Comparison of ENCODE assay signal across 8 cellular contexts in the genomic region with DNA sequence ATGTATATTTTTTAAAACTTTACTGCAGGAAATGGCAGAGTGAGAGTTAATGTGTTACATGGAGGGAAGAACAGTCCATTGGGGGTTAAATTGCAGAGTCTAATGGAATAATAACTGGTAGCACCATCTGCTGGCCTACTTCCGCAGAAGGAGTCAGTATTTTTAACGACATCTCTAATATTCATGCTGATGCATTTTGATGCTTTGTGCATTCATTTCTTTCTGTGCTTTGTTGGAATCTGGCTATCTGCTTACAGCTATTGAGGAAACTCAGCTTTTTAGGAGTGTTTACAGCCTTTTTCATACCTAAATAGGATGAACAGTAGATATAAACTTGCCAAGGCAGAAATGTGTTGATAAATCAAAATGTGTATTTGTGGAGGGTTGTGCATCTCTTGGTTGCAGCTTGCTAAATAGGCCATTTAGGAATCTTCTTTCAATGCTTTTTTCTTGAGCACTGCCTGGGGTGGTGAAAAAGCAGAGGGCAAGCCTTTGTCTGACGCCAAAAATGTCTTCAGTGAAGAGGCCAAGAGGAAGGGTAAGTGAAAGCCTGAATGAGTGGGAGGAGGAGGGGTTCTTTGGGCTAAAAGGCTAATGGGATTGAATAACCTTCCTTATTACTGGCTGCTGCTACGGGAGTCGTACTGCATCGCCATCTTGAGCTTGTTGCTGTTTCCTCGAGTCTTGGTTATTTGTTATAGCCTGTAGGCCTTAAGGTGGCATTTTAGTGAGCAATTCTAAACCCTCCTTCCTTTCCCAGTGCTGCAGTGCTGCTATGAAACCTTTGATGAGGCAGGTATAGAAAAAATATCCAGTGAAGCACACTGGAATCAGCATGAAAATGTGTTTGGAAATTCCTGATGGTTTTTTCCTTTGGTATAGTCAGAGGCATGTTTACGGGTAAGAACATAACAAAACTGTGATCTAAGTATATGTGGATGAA.
DNase-seq lines count a peak whose midpoint lies in the region; ATAC-seq, FAIRE-seq and TF ChIP-seq lines count a peak whose summit lies in the region.

No MANE protein-coding gene starts in this region.

- intact Hi-C loops in Panc1 (cut with micrococcal nuclease; ENCODE audit: unreplicated experiment), result loop anchor here (2.0 to 5.0 kb wide), 2 partner anchors 76 to 153 kb away; a partner anchor contains a TSS

- no peaks in the 10 kb centered on the region for H4K20me1 ChIP-seq in Karpas-422 (ENCODE audit: insufficient read depth, low read depth, low read length)

- peak overlapping the region; percentile 95 for H3K4me2 ChIP-seq in Karpas-422 (ENCODE audit: low read depth, low read length, poor library complexity, severe bottlenecking)

- peak overlapping the region; percentile 65; the same call in 1 of the 2 replicates for H2AFZ ChIP-seq in Karpas-422 (ENCODE audit: low read length)

- H3K4me1 Mint-ChIP-seq in activated CD4-positive, alpha-beta T cell treated with anti-CD3 and anti-CD28 coated beads, Interleukin-2, amount 10 ng/mL, durations not matched to agents 7 days and 5 days, result peaks cover 19% of the 10 kb centered on the region
- peaks cover 22% of the 10 kb centered on the region for H3K4me1 Mint-ChIP-seq in central memory CD8-positive, alpha-beta T cell

- POLR2A ChIA-PET in activated CD4-positive, alpha-beta T cell treated with anti-CD3 and anti-CD28 coated beads, Interleukin-2, amount 10 ng/mL, durations not matched to agents 7 days and 5 days (lab: Charles Lee), result no interaction called here
- POLR2A ChIA-PET in Panc1 (lab: Charles Lee), result interaction anchor here (0.6 to 0.7 kb wide), 2 partner anchors 33 to 73 kb away, joined by 3 read pairs; no protein-coding TSS in a partner anchor

- H3K27me3 ChIP-seq in Karpas-422 (ENCODE audit: low read length), result no peaks in the 10 kb centered on the region
- H3K27me3 ChIP-seq in Panc1 (ENCODE audit: control insufficient read depth, insufficient read depth, low read length), result no peaks in the 10 kb centered on the region

- in situ Hi-C loops in Panc1 (cut with HindIII; ENCODE audit: low pct_unique_long_range_greater_than_20kb, low sequenced_read_pairs), result no loop called here

- H3K9ac ChIP-seq in Karpas-422 (ENCODE audit: low read length), result peak overlapping the region; percentile 84

- ATAC-seq in Panc1, result peak; percentile 99
- ATAC-seq in central memory CD8-positive, alpha-beta T cell (replicated peaks; ENCODE audit: extremely low read depth, poor library complexity, severe bottlenecking), result peak; percentile 36

- peaks cover 6% of the 10 kb centered on the region for H3K36me3 Mint-ChIP-seq in activated CD4-positive, alpha-beta T cell treated with anti-CD3 and anti-CD28 coated beads, Interleukin-2, amount 10 ng/mL, durations not matched to agents 7 days and 5 days (ENCODE audit: low read depth)
- H3K36me3 Mint-ChIP-seq in central memory CD8-positive, alpha-beta T cell (ENCODE audit: insufficient read depth), result peaks cover 4% of the 10 kb centered on the region

- no TSS peak for BruUV-seq in Panc1 (replicated peaks; lab: Mats Ljungman, UMichigan)

- no peak for TF ChIP-seq POLR2A in H54 (IDR thresholded peaks at IDR 0.05; ENCODE audit: low read depth, low read length)

- no peaks in the 10 kb centered on the region for H3K9me3 Mint-ChIP-seq in activated CD4-positive, alpha-beta T cell treated with anti-CD3 and anti-CD28 coated beads, Interleukin-2, amount 10 ng/mL, durations not matched to agents 7 days and 5 days
- no peaks in the 10 kb centered on the region for H3K9me3 Mint-ChIP-seq in central memory CD8-positive, alpha-beta T cell

- H3K9me3 ChIP-seq in Karpas-422 (ENCODE audit: low read length), result no peaks in the 10 kb centered on the region
- no peaks in the 10 kb centered on the region for H3K9me3 ChIP-seq in Panc1 (ENCODE audit: control insufficient read depth, insufficient read depth, low read depth, low read length)

- H3K36me3 ChIP-seq in Karpas-422 (ENCODE audit: insufficient read depth, low read length), result peaks cover 28% of the 10 kb centered on the region
- H3K36me3 ChIP-seq in Panc1 (ENCODE audit: control insufficient read depth, insufficient read depth, low read length), result no peaks in the 10 kb centered on the region; the same call in 1 of the 2 replicates

- CTCF ChIA-PET in activated CD4-positive, alpha-beta T cell treated with anti-CD3 and anti-CD28 coated beads, Interleukin-2, amount 10 ng/mL, durations not matched to agents 7 days and 5 days (lab: Charles Lee), result interaction anchor here (0.7 kb wide), 2 partner anchors 8 to 124 kb away, joined by 3 read pairs; no protein-coding TSS in a partner anchor
- CTCF ChIA-PET in Panc1 (lab: Charles Lee), result interaction anchor here (0.6 to 1.1 kb wide), 3 partner anchors 44 to 153 kb away, joined by 3 to 5 read pairs (median 4); a partner anchor contains a TSS

- H3K4me1 ChIP-seq in Karpas-422 (ENCODE audit: low read length) (peaks cover 56% of the 10 kb centered on the region), Panc1 (ENCODE audit: control insufficient read depth, insufficient read depth, low read length) (no peaks in the 10 kb centered on the region; the same call in 1 of the 2 replicates)

- H3K27me3 Mint-ChIP-seq in activated CD4-positive, alpha-beta T cell treated with anti-CD3 and anti-CD28 coated beads, Interleukin-2, amount 10 ng/mL, durations not matched to agents 7 days and 5 days, result no peaks in the 10 kb centered on the region
- no peaks in the 10 kb centered on the region for H3K27me3 Mint-ChIP-seq in central memory CD8-positive, alpha-beta T cell

- peak overlapping the region; percentile 89 for H3K4me3 ChIP-seq in Karpas-422 (ENCODE audit: low read length)
- peak overlapping the region; percentile 54 to 78 for H3K4me3 ChIP-seq in Panc1 (ENCODE audit: low read depth in 2 of 2, low read length in 2 of 2)
- H3K4me3 ChIP-seq in skin epidermis, result peak overlapping the region; percentile 6 to 36 (median 20)

- H3K27ac ChIP-seq in Karpas-422 (ENCODE audit: low read length), result peak overlapping the region; percentile 96
- H3K27ac ChIP-seq in Panc1 (ENCODE audit: low read length), result peak overlapping the region; percentile 94
- H3K27ac ChIP-seq in skin epidermis, result peak overlapping the region in 20 of 21 experiments; percentile 2 to 89 (median 80)

- peak; percentile 99 for FAIRE-seq in H54 (lab: Jason Lieb, UNC)

- DNase-seq in activated CD4-positive, alpha-beta T cell treated with anti-CD3 and anti-CD28 coated beads, Interleukin-2, amount 10 ng/mL, durations not matched to agents 7 days and 5 days, result peak; percentile 25
- no peak for DNase-seq in activated CD4-positive, alpha-beta T cell treated with anti-CD3 and anti-CD28 coated beads for 48 hours
- DNase-seq in H54 (ENCODE audit: insufficient read length, low spot score), result peak; percentile 44
- DNase-seq in Karpas-422, result peak; percentile 94
- peak; percentile 50 for DNase-seq in Panc1 (ENCODE audit: low read depth, low spot score)
- no peak for DNase-seq in central memory CD8-positive, alpha-beta T cell (ENCODE audit: low spot score in 2 of 2)
- peak; percentile 84 for DNase-seq in inferior parietal cortex (ENCODE audit: extremely low spot score)

- H3K79me2 ChIP-seq in Karpas-422 (ENCODE audit: low read length), result peaks cover 88% of the 10 kb centered on the region

- peak overlapping the region; percentile 90 for H3K27ac Mint-ChIP-seq in activated CD4-positive, alpha-beta T cell treated with anti-CD3 and anti-CD28 coated beads, Interleukin-2, amount 10 ng/mL, durations not matched to agents 7 days and 5 days
- H3K27ac Mint-ChIP-seq in central memory CD8-positive, alpha-beta T cell (ENCODE audit: low read depth), result peak overlapping the region; percentile 49

- H3K9me2 ChIP-seq in Karpas-422 (replicated peaks; ENCODE audit: insufficient read depth, low read length), result no peaks in the 10 kb centered on the region

- peak; percentile 59; the same call in 1 of the 2 replicates for TF ChIP-seq CTCF in Panc1 (IDR thresholded peaks at IDR 0.05)

- peak overlapping the region; percentile 69 for H3K4me3 Mint-ChIP-seq in activated CD4-positive, alpha-beta T cell treated with anti-CD3 and anti-CD28 coated beads, Interleukin-2, amount 10 ng/mL, durations not matched to agents 7 days and 5 days
- H3K4me3 Mint-ChIP-seq in central memory CD8-positive, alpha-beta T cell, result peak overlapping the region; percentile 65

Comparison
In these comparisons a context has a peak if more than half of its experiments do, and no peak if none do; other contexts are left out.
1. DNase-seq: peak in activated CD4-positive, alpha-beta T cell treated with anti-CD3 and anti-CD28 coated beads, Interleukin-2, amount 10 ng/mL, durations not matched to agents 7 days and 5 days (single experiment), H54 (single experiment), Karpas-422 (single experiment), Panc1 (single experiment) and inferior parietal cortex (single experiment); none in activated CD4-positive, alpha-beta T cell treated with anti-CD3 and anti-CD28 coated beads for 48 hours (single experiment) and central memory CD8-positive, alpha-beta T cell (0 of 2).
2. H3K4me3 ChIP-seq: peak in every context shown above with its lines; median percentile 89 in Karpas-422; 66 in Panc1; 20 in skin epidermis.
3. Peak in every context shown above with its lines, with median percentiles within 50 percentile points of each other: H3K27ac ChIP-seq.